ENCODE assay signal across 8 cellular contexts in the genomic region with DNA sequence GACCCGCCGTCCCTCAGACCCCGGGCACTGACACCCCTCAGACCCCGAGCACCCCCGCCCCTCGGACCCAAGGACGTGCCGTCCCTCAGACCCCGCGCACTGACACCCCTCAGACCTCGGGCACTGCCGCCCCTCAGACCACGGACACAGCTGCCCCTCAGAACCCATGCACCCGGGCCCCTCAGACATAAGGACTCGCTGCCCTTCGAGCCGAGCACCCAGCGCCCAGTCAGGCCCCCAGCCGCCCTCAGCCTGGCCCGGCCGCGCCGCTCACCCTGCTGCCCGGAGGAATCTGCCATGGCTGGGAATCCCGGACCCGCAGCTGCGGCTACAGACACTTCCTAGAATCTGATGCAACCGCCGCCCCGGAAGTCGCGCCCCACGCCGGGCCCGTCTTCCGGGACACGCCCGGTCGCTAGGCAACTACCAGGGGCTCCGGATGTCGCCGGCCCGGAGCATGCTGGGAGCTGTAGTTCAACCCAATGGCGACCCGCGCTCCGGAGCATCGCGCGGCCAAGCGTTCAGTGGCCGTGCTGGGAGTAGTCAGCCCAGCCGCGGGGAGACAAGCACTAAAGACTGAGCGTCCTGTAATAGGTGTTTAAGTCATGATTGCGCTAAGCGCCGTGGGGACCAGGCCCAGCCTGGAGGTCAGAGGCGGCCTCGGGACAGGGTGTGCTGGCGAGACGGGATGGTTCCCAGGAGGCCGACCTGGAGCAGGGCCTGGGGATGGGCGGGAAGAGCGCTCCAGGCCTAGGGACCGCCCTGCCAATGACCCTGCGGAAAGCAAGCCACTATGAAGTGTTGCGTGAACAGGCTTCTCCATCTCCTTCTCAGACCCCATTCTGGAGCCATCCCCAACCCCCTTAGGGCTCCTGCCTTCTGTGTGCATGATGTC. TPM values are rescaled to one million over a fixed set of nuclear protein-coding genes. Genes with fewer than 3 reads are reported as not detected.
A peak's percentile ranks its signal among the peaks of the same experiment; 100 is the strongest.
DNase-seq lines count a peak whose midpoint lies in the region; ATAC-seq and TF ChIP-seq lines count a peak whose summit lies in the region.

A gene (minus strand): TSS at position 355 of the 895 bp plus-strand sequence. CDS start 56 bp downstream, at position 299.

- H3K27me3 ChIP-seq in right cardiac atrium (ENCODE audit: control insufficient read depth, insufficient read depth) (no peaks in the 10 kb centered on the region), vagina (no peaks in the 10 kb centered on the region)

- H3K4me3 ChIP-seq in right cardiac atrium (ENCODE audit: low read length) (peak within 1 kb of the TSS; percentile 83), vagina (peak within 1 kb of the TSS; percentile 86 to 97)

- TF ChIP-seq CTCF in GM13977 (IDR thresholded peaks at IDR 0.05; ENCODE audit: extremely low read depth, insufficient read depth, missing control alignments) (no peak), vagina (IDR thresholded peaks at IDR 0.05) (no peak)

- WGBS in right cardiac atrium = 2% methylated on average over 68 of the region's 68 CpGs

- peaks cover 3% of the 10 kb centered on the region for H3K4me1 ChIP-seq in right cardiac atrium (ENCODE audit: control insufficient read depth, insufficient read depth, low read length)
- peaks cover 26% of the 10 kb centered on the region for H3K4me1 ChIP-seq in vagina

- no peak for TF ChIP-seq POLR2A in vagina (IDR thresholded peaks at IDR 0.05)

- H3K9me3 ChIP-seq in right cardiac atrium (ENCODE audit: control insufficient read depth, low read length) = no peaks in the 10 kb centered on the region
- H3K9me3 ChIP-seq in vagina = no peaks in the 10 kb centered on the region

- H3K27ac ChIP-seq in angular gyrus (ENCODE audit: low read depth, low read length) = peak within 1 kb of the TSS; percentile 89
- peak within 1 kb of the TSS; percentile 80 for H3K27ac ChIP-seq in right cardiac atrium (ENCODE audit: low read length)
- H3K27ac ChIP-seq in vagina = peak within 1 kb of the TSS; percentile 71

- intact Hi-C loops in right cardiac atrium (cut with DNase I) (no loop called here), vagina (cut with DNase I) (no loop called here)

- in situ Hi-C loops in GM13977 (cut with MboI; ENCODE audit: low pct_unique_long_range_greater_than_20kb, low sequenced_read_pairs, unreplicated experiment) = no loop called here

- peak; percentile 96 for DNase-seq in GM13977 (ENCODE audit: low spot score)
- peak; percentile 73 for DNase-seq in NCI-H1694 (lab: John Stamatoyannopoulos, UW)
- peak; percentile 88 to 94 (median 92) for DNase-seq in T-helper 2 cell
- DNase-seq in right cardiac atrium = peak; percentile 98 to 99 (median 98)
- peak; percentile 94 for DNase-seq in putamen (ENCODE audit: low spot score)
- DNase-seq in vagina (ENCODE audit: extremely low spot score in 2 of 2) = peak in 1 of 2 donors; percentile 96

- no peaks in the 10 kb centered on the region for H3K36me3 ChIP-seq in vagina

- ATAC-seq in HG02884 (IDR thresholded peaks at IDR 0.05; ENCODE audit: unreplicated experiment) (peak; percentile 96), right cardiac atrium (peak; percentile 98)

RNA-seq across cellular contexts. Expression of the gene that starts here (rescaled TPM):
- total RNA-seq in right cardiac atrium (10 to 100 TPM; 14.4 to 18.8 (median 16.5) TPM), vagina (26.0 TPM)
- 10.8 TPM for polyA plus RNA-seq in right cardiac atrium
